18 cellular contexts compared by ENCODE assay signal in the genomic region with DNA sequence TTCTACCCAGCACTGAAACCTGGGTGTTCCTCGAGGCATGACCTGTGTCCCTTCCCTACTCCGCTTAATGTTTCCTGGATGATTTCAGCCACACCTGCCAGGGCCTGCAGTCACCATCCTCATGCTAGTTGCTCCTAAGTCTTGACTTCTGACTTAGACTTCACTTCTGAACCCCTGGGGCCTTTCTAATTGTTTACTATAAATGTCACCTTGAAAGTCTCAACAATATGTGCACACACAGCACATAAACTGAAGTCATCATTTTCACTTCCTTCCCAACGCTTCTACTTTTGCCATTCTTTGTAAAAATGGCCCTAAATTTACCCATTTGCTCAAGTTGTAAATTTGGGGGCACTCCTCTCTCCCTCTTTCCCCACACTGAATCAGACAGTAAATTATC.
A peak's percentile ranks its signal among the peaks of the same experiment; 100 is the strongest.
DNase-seq lines count a peak whose midpoint lies in the region; ATAC-seq, FAIRE-seq and TF ChIP-seq lines count a peak whose summit lies in the region.
"Had no signal": no experiment of that assay in that cellular context is flagged by ENCODE, and none has a peak within 500 bp of the region (broad histone marks: within the 10 kb centered on the region; RNA-seq: fewer than 3 reads in every experiment).

No MANE protein-coding gene starts in this region.

- TF ChIP-seq CTCF in GM12865 (IDR thresholded peaks at IDR 0.05; ENCODE audit: insufficient read depth, low read depth, low read length, missing control alignments) (no peak), KMS-11 (conservative IDR thresholded peaks at IDR 0.05; ENCODE audit: low read depth, low read length) (no peak), HepG2 (CRISPR knock-in tag; IDR thresholded peaks at IDR 0.05) (no peak), ascending aorta (IDR thresholded peaks at IDR 0.05) (no peak), mucosa of descending colon (IDR thresholded peaks at IDR 0.05) (no peak)

- H3K9ac ChIP-seq in KMS-11, result no peak overlapping the region
- no peak overlapping the region for H3K9ac ChIP-seq in HepG2 (ENCODE audit: insufficient read depth, low read depth, low read length)

- peak overlapping the region; percentile 10; the same call in 1 of the 2 replicates for H3K4me2 ChIP-seq in KMS-11
- no peak overlapping the region for H3K4me2 ChIP-seq in HepG2 (ENCODE audit: low read depth, low read length)

- H3K4me3 ChIP-seq in GM12865 (ENCODE audit: low read depth, low read length) (no peak overlapping the region), KMS-11 (IDR thresholded peaks at IDR 0.05; ENCODE audit: insufficient read depth, low read depth, low read length) (no peak overlapping the region), HepG2 (replicated peaks in 1 of 3; ENCODE audit: insufficient read depth in 1 of 3, low read depth in 2 of 3, low read length in 3 of 3) (no peak overlapping the region), ascending aorta (no peak overlapping the region), mucosa of descending colon (no peak overlapping the region)
- H3K4me3 ChIP-seq: Peyer's patch had no signal

- BruUV-seq in HepG2 (replicated peaks; lab: Mats Ljungman, UMichigan), result no TSS peak

- no peak overlapping the region for H2AFZ ChIP-seq in KMS-11 (ENCODE audit: low read depth)
- H2AFZ ChIP-seq in HepG2 (ENCODE audit: low read length), result no peak overlapping the region

- TF ChIP-seq RAD21 in HepG2 (CRISPR knock-in tag; IDR thresholded peaks at IDR 0.05), result no peak

- H3K27ac ChIP-seq in KMS-11 (no peak overlapping the region), HepG2 (ENCODE audit: extremely low read length, insufficient read depth, low read length) (no peak overlapping the region), ascending aorta (no peak overlapping the region)
- H3K27ac ChIP-seq: Peyer's patch had no signal

- H3K9me3 ChIP-seq in HepG2 (ENCODE audit: low read length), result no peaks in the 10 kb centered on the region
- peaks cover 0 to 9% of the 10 kb centered on the region in 2 donors for H3K9me3 ChIP-seq in ascending aorta
- no peaks in the 10 kb centered on the region for H3K9me3 ChIP-seq in mucosa of descending colon
- H3K9me3 ChIP-seq: Peyer's patch had no signal

- ATAC-seq in HepG2 (no peak), GM21825 (IDR thresholded peaks at IDR 0.05; ENCODE audit: unreplicated experiment) (no peak), mucosa of descending colon (no peak)
- ATAC-seq: CD8-positive, alpha-beta T cell; T-helper 17 cell had no signal

- H3K27me3 ChIP-seq in KMS-11 (ENCODE audit: insufficient read depth, low read depth) (no peaks in the 10 kb centered on the region), HepG2 (ENCODE audit: control insufficient read depth in 1 of 2, insufficient read depth in 2 of 2, low read length in 2 of 2) (no peaks in the 10 kb centered on the region), ascending aorta (no peaks in the 10 kb centered on the region)
- H3K27me3 ChIP-seq: Peyer's patch had no signal

- DNase-seq in GM12865 (ENCODE audit: low read depth) (peak; percentile 29), GM19239 (ENCODE audit: insufficient read length, low spot score) (no peak), HepG2 (ENCODE audit: low spot score) (no peak), ascending aorta (ENCODE audit: low spot score in 2 of 2) (no peak), mucosa of descending colon (no peak)
- DNase-seq: CD8-positive, alpha-beta T cell; DMS79 treated with DMSO at 0.1 percent for 48 hours; H7; NCI-H1105; NCI-H1694 treated with DMSO at 0.1 percent for 48 hours; NCI-H69; Peyer's patch; SHP77 treated with DMSO at 0.1 percent for 48 hours; T-helper 17 cell had no signal

- H3K36me3 ChIP-seq in KMS-11 (ENCODE audit: insufficient read depth) (peaks cover 7% of the 10 kb centered on the region; the same call in 1 of the 2 replicates), HepG2 (replicated peaks in 1 of 2; ENCODE audit: control insufficient read depth in 1 of 2, insufficient read depth in 2 of 2, low read length in 2 of 2) (peaks cover 31 to 86% of the 10 kb centered on the region in 2 experiments), ascending aorta (peaks cover 63 to 93% of the 10 kb centered on the region in 2 donors), mucosa of descending colon (ENCODE audit: low read depth) (peaks cover 22% of the 10 kb centered on the region)

- H4K20me1 ChIP-seq in KMS-11 (ENCODE audit: insufficient read depth) (no peaks in the 10 kb centered on the region), HepG2 (ENCODE audit: insufficient read depth, low read length) (no peaks in the 10 kb centered on the region)

- H3K79me2 ChIP-seq in KMS-11 (ENCODE audit: insufficient read depth, low read depth) (no peaks in the 10 kb centered on the region; the same call in 1 of the 2 replicates), HepG2 (ENCODE audit: insufficient read depth, low read length) (no peaks in the 10 kb centered on the region)

- in situ Hi-C loops in HepG2 (cut with HindIII; ENCODE audit: extremely low pct_ligation_motif_present, low pct_unique_long_range_greater_than_20kb), result no loop called here

- TF ChIP-seq EP300 in HepG2 (IDR thresholded peaks at IDR 0.05; ENCODE audit: low read depth in 2 of 2, low read length in 2 of 2) (no peak), HepG2 (CRISPR knock-in tag; IDR thresholded peaks at IDR 0.05; ENCODE audit: borderline replicate concordance) (no peak)

- CTCF ChIA-PET in HepG2 (lab: Yijun Ruan, JAX; ENCODE audit: low intra/inter-chr PET ratio, low total read pairs), result no interaction called here

- FAIRE-seq in GM19239 (lab: Jason Lieb, UNC) (peak; percentile 54), HepG2 (lab: Jason Lieb, UNC) (no peak)
- FAIRE-seq: D721Med, G401.6 had no signal

- H3K4me1 ChIP-seq in KMS-11 (ENCODE audit: low read depth, poor library complexity, severe bottlenecking) (peaks cover 17% of the 10 kb centered on the region), HepG2 (ENCODE audit: insufficient read depth, low read length) (no peaks in the 10 kb centered on the region), ascending aorta (no peaks in the 10 kb centered on the region), mucosa of descending colon (ENCODE audit: low read depth) (no peaks in the 10 kb centered on the region)
- H3K4me1 ChIP-seq: Peyer's patch had no signal

- POLR2A ChIA-PET in HepG2 (lab: Yijun Ruan, JAX), result no interaction called here

- 97% methylated on average over 3 of the region's 3 CpGs for WGBS in HepG2 (ENCODE audit: low lambda C conversion rate)

- TF ChIP-seq POLR2A in HepG2 (IDR thresholded peaks at IDR 0.05; ENCODE audit: insufficient read depth in 1 of 2, low read depth in 2 of 2, low read length in 2 of 2), result no peak

- intact Hi-C loops in HepG2 (cut with micrococcal nuclease; ENCODE audit: unreplicated experiment) (no loop called here), ascending aorta (cut with DNase I) (no loop called here), mucosa of descending colon (cut with DNase I, micrococcal nuclease) (no loop called here)

TF ChIP-seq in HepG2, 621 proteins besides CTCF, POLR2A, EP300 and RAD21 (continues in another document):
- TF ChIP-seq MAFF (IDR thresholded peaks at IDR 0.05; ENCODE audit: low read depth, low read length), result 0 out of 2 replicates have a peak, but pooled peaks have one; percentile 2
- TF ChIP-seq SIN3B (IDR thresholded peaks at IDR 0.05; ENCODE audit: low read length), result no peak
- TF ChIP-seq, protein P1, sequence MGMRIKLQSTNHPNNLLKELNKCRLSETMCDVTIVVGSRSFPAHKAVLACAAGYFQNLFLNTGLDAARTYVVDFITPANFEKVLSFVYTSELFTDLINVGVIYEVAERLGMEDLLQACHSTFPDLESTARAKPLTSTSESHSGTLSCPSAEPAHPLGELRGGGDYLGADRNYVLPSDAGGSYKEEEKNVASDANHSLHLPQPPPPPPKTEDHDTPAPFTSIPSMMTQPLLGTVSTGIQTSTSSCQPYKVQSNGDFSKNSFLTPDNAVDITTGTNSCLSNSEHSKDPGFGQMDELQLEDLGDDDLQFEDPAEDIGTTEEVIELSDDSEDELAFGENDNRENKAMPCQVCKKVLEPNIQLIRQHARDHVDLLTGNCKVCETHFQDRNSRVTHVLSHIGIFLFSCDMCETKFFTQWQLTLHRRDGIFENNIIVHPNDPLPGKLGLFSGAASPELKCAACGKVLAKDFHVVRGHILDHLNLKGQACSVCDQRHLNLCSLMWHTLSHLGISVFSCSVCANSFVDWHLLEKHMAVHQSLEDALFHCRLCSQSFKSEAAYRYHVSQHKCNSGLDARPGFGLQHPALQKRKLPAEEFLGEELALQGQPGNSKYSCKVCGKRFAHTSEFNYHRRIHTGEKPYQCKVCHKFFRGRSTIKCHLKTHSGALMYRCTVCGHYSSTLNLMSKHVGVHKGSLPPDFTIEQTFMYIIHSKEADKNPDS (CRISPR knock-in tag; IDR thresholded peaks at IDR 0.05), result no peak
- TF ChIP-seq, protein P2, sequence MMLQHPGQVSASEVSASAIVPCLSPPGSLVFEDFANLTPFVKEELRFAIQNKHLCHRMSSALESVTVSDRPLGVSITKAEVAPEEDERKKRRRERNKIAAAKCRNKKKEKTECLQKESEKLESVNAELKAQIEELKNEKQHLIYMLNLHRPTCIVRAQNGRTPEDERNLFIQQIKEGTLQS (CRISPR knock-in tag; IDR thresholded peaks at IDR 0.05), result no peak
- TF ChIP-seq, protein P3, sequence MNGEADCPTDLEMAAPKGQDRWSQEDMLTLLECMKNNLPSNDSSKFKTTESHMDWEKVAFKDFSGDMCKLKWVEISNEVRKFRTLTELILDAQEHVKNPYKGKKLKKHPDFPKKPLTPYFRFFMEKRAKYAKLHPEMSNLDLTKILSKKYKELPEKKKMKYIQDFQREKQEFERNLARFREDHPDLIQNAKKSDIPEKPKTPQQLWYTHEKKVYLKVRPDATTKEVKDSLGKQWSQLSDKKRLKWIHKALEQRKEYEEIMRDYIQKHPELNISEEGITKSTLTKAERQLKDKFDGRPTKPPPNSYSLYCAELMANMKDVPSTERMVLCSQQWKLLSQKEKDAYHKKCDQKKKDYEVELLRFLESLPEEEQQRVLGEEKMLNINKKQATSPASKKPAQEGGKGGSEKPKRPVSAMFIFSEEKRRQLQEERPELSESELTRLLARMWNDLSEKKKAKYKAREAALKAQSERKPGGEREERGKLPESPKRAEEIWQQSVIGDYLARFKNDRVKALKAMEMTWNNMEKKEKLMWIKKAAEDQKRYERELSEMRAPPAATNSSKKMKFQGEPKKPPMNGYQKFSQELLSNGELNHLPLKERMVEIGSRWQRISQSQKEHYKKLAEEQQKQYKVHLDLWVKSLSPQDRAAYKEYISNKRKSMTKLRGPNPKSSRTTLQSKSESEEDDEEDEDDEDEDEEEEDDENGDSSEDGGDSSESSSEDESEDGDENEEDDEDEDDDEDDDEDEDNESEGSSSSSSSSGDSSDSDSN (CRISPR knock-in tag; IDR thresholded peaks at IDR 0.05), result no peak
- no peak for TF ChIP-seq ZFP90 (CRISPR knock-in tag; IDR thresholded peaks at IDR 0.05; ENCODE audit: borderline replicate concordance)
